Comparison of ENCODE assay signal across 1 cellular context in the genomic region with DNA sequence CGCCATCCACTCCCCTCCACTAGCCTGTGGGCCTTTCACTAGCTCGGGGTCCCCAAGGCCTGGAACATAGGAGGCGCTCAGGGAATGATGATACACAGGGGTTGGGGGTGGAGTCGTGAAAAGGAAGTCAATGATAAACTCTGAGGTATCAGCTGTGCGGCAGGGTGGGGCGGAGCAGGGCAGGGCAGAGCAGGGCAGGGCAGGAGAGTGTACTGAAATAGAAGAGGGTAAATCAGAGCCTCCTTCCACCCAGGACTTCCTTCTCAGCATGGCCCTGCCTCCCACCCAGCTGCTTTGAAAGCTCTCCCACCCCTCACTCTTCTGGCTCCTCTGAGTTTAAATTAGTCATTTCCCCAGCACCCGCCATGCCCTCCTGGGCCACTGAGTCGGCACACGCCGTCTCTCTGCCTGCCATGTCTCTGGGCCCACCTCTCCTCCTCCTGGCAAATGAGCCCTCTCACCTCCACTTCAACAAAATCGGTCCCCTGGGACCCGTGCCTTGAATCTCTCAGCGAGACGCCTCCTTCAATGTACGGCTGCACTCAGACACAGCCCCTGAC.
TF ChIP-seq lines count a peak whose summit lies in the region.

No MANE protein-coding gene starts in this region.

TF ChIP-seq in SK-N-SH, 30 proteins besides CTCF, POLR2A, EP300 and RAD21 (continued from another document):
- TF ChIP-seq, protein P1, sequence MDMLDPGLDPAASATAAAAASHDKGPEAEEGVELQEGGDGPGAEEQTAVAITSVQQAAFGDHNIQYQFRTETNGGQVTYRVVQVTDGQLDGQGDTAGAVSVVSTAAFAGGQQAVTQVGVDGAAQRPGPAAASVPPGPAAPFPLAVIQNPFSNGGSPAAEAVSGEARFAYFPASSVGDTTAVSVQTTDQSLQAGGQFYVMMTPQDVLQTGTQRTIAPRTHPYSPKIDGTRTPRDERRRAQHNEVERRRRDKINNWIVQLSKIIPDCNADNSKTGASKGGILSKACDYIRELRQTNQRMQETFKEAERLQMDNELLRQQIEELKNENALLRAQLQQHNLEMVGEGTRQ (IDR thresholded peaks at IDR 0.05; ENCODE audit: borderline replicate concordance, low read depth, low read length), result no peak
- TF ChIP-seq JUND (IDR thresholded peaks at IDR 0.05) (no peak), MEF2A (IDR thresholded peaks at IDR 0.05; ENCODE audit: borderline replicate concordance, low read depth) (no peak), SIN3A (IDR thresholded peaks at IDR 0.05; ENCODE audit: borderline replicate concordance, low read depth, low read length) (no peak)
